20 cellular contexts compared by ENCODE assay signal in genomic region chr18:23126352-23127056, GRCh38. TPM values are rescaled to one million over a fixed set of nuclear protein-coding genes. Genes with fewer than 3 reads are reported as not detected.
DNase-seq lines count a peak whose midpoint lies in the region; FAIRE-seq and TF ChIP-seq lines count a peak whose summit lies in the region.
"Had no signal": no experiment of that assay in that cellular context is flagged by ENCODE, and none has a peak within 500 bp of the region (broad histone marks: within the 10 kb centered on the region; RNA-seq: fewer than 3 reads in every experiment).

No MANE protein-coding gene starts in this region.

- POLR2A ChIA-PET in HEK293 (lab: Yijun Ruan, JAX): interaction anchor here (0.7 to 0.9 kb wide), 2 partner anchors 9 to 48 kb away, joined by 3 to 4 read pairs; partner anchors contain the start of gene CABLES1

- intact Hi-C loops in dendritic cell treated with granulocyte-macrophage colony-stimulating factor and Interleukin-4, amounts not matched to agents 40 ng/mL and 50 ng/mL, for 4 days (cut with micrococcal nuclease): no loop called here
- intact Hi-C loops in posterior vena cava (cut with DNase I): no loop called here

- 0 out of 2 replicates have a peak, but pooled peaks have one; percentile 7 for TF ChIP-seq CTCF in HEK293 (tag by site-specific recombination; IDR thresholded peaks at IDR 0.05)

- FAIRE-seq in frontal cortex (lab: Jason Lieb, UNC): no peak
- FAIRE-seq: GM12878, TTC549 had no signal

- H3K4me1 Mint-ChIP-seq in dendritic cell treated with granulocyte-macrophage colony-stimulating factor and Interleukin-4, amounts not matched to agents 40 ng/mL and 50 ng/mL, for 4 days (ENCODE audit: low read depth): peaks cover 36% of the 10 kb centered on the region
- H3K4me1 Mint-ChIP-seq: activated naive CD8-positive, alpha-beta T cell treated with anti-CD3 and anti-CD28 coated beads, Interleukin-2, amount 10 ng/mL, durations not matched to agents 7 days and 5 days had no signal

- no peaks in the 10 kb centered on the region for H3K4me1 ChIP-seq in HEK293 (ENCODE audit: control insufficient read depth, insufficient read depth, low read length)
- H3K4me1 ChIP-seq: breast epithelium, gastroesophageal sphincter, neural progenitor cell, right atrium auricular region, SJSA1 had no signal

- H3K36me3 Mint-ChIP-seq in dendritic cell treated with granulocyte-macrophage colony-stimulating factor and Interleukin-4, amounts not matched to agents 40 ng/mL and 50 ng/mL, for 4 days (ENCODE audit: low read depth): no peaks in the 10 kb centered on the region
- H3K36me3 Mint-ChIP-seq: activated naive CD8-positive, alpha-beta T cell treated with anti-CD3 and anti-CD28 coated beads, Interleukin-2, amount 10 ng/mL, durations not matched to agents 7 days and 5 days had no signal

- no peaks in the 10 kb centered on the region for H3K9me3 ChIP-seq in HEK293 (ENCODE audit: control insufficient read depth, insufficient read depth, low read depth, low read length)
- H3K9me3 ChIP-seq: breast epithelium, gastroesophageal sphincter, right atrium auricular region, SJSA1 had no signal

- no peak overlapping the region for H3K4me3 Mint-ChIP-seq in dendritic cell treated with granulocyte-macrophage colony-stimulating factor and Interleukin-4, amounts not matched to agents 40 ng/mL and 50 ng/mL, for 4 days
- H3K4me3 Mint-ChIP-seq: activated naive CD8-positive, alpha-beta T cell treated with anti-CD3 and anti-CD28 coated beads, Interleukin-2, amount 10 ng/mL, durations not matched to agents 7 days and 5 days; activated T-cell treated with anti-CD3 and anti-CD28 coated beads, Interleukin-2, amount 50 U/mL, for 24 hours; CD4-positive, alpha-beta T cell; effector memory CD8-positive, alpha-beta T cell; neural progenitor cell had no signal

- H3K27ac ChIP-seq in HEK293 (ENCODE audit: extremely low read depth, low read depth, low read length): no peak overlapping the region
- H3K27ac ChIP-seq: breast epithelium, gastroesophageal sphincter, neural progenitor cell, right atrium auricular region, SJSA1 had no signal

- no peaks in the 10 kb centered on the region for H3K36me3 ChIP-seq in HEK293 (ENCODE audit: control insufficient read depth in 2 of 2, insufficient read depth in 1 of 2, low read length in 2 of 2)
- H3K36me3 ChIP-seq: breast epithelium, gastroesophageal sphincter, neural progenitor cell, right atrium auricular region, SJSA1 had no signal

- CTCF ChIA-PET in HEK293 (lab: Yijun Ruan, JAX): interaction anchor here (0.5 to 1.2 kb wide), 4 partner anchors 15 to 285 kb away, joined by 3 to 5 read pairs (median 4); no protein-coding TSS in a partner anchor

- H3K27me3 Mint-ChIP-seq in dendritic cell treated with granulocyte-macrophage colony-stimulating factor and Interleukin-4, amounts not matched to agents 40 ng/mL and 50 ng/mL, for 4 days: peaks cover 8% of the 10 kb centered on the region

- peak; percentile 28 for DNase-seq in NCI-H2081 treated with DMSO at 0.1 percent for 48 hours (lab: John Stamatoyannopoulos, UW)
- DNase-seq in posterior vena cava (ENCODE audit: low spot score): peak; percentile 35
- no peak for DNase-seq in DMS53 (lab: John Stamatoyannopoulos, UW)
- no peak for DNase-seq in HPDE6-E6E7 (ENCODE audit: extremely low spot score)
- no peak for DNase-seq in frontal cortex (ENCODE audit: low spot score in 2 of 2)
- DNase-seq: activated naive CD8-positive, alpha-beta T cell treated with anti-CD3 and anti-CD28 coated beads, Interleukin-2, amount 10 ng/mL, durations not matched to agents 7 days and 5 days; activated T-cell treated with anti-CD3 and anti-CD28 coated beads, Interleukin-2, amount 50 U/mL, for 24 hours; CD4-positive, alpha-beta T cell; effector memory CD8-positive, alpha-beta T cell; mesendoderm; stimulated activated CD4-positive, alpha-beta T cell treated with anti-CD3 and anti-CD28 coated beads, Interleukin-2, amount 100 ng/mL, for 48 hours had no signal

- H3K4me3 ChIP-seq in HEK293 (ENCODE audit: low read depth, low read length): no peak overlapping the region
- H3K4me3 ChIP-seq: breast epithelium, gastroesophageal sphincter, GM12878, neural progenitor cell, right atrium auricular region, SJSA1 had no signal

- peak overlapping the region; percentile 31 for H3K27ac Mint-ChIP-seq in dendritic cell treated with granulocyte-macrophage colony-stimulating factor and Interleukin-4, amounts not matched to agents 40 ng/mL and 50 ng/mL, for 4 days
- H3K27ac Mint-ChIP-seq: activated naive CD8-positive, alpha-beta T cell treated with anti-CD3 and anti-CD28 coated beads, Interleukin-2, amount 10 ng/mL, durations not matched to agents 7 days and 5 days; activated T-cell treated with anti-CD3 and anti-CD28 coated beads, Interleukin-2, amount 50 U/mL, for 24 hours; CD4-positive, alpha-beta T cell; effector memory CD8-positive, alpha-beta T cell; neural progenitor cell had no signal

- H3K9me3 Mint-ChIP-seq in dendritic cell treated with granulocyte-macrophage colony-stimulating factor and Interleukin-4, amounts not matched to agents 40 ng/mL and 50 ng/mL, for 4 days: no peaks in the 10 kb centered on the region
- H3K9me3 Mint-ChIP-seq: activated naive CD8-positive, alpha-beta T cell treated with anti-CD3 and anti-CD28 coated beads, Interleukin-2, amount 10 ng/mL, durations not matched to agents 7 days and 5 days; activated T-cell treated with anti-CD3 and anti-CD28 coated beads, Interleukin-2, amount 50 U/mL, for 24 hours; CD4-positive, alpha-beta T cell; effector memory CD8-positive, alpha-beta T cell had no signal

TF ChIP-seq in HEK293, 187 proteins besides CTCF, POLR2A, EP300 and RAD21:
- TF ChIP-seq ZNF768 (tag by site-specific recombination; IDR thresholded peaks at IDR 0.05): no peak
- TF ChIP-seq ZNF335 (tag by site-specific recombination; conservative IDR thresholded peaks at IDR 0.05): peak; percentile 66
- TF ChIP-seq ZNF76 (tag by site-specific recombination; IDR thresholded peaks at IDR 0.05; ENCODE audit: borderline replicate concordance, low read depth): no peak
- no peak for TF ChIP-seq ZNF585B (tag by site-specific recombination; IDR thresholded peaks at IDR 0.05)
- peak; percentile 46 for TF ChIP-seq ZFHX2 (tag by site-specific recombination; conservative IDR thresholded peaks at IDR 0.05)
- no peak for TF ChIP-seq OSR2 (tag by site-specific recombination; IDR thresholded peaks at IDR 0.05)
- TF ChIP-seq KLF7 (tag by site-specific recombination; IDR thresholded peaks at IDR 0.05; ENCODE audit: borderline replicate concordance): no peak
- TF ChIP-seq ZNF658 (tag by site-specific recombination; IDR thresholded peaks at IDR 0.05): no peak
- no peak for TF ChIP-seq ZNF302 (tag by site-specific recombination; IDR thresholded peaks at IDR 0.05; ENCODE audit: low read depth)
- no peak for TF ChIP-seq ZNF221 (tag by site-specific recombination; IDR thresholded peaks at IDR 0.05; ENCODE audit: borderline replicate concordance)
- TF ChIP-seq ZNF23 (tag by site-specific recombination; IDR thresholded peaks at IDR 0.05; ENCODE audit: borderline replicate concordance): no peak
- TF ChIP-seq SP7 (tag by site-specific recombination; IDR thresholded peaks at IDR 0.05): peak; percentile 57
- TF ChIP-seq GFI1B (tag by site-specific recombination; IDR thresholded peaks at IDR 0.05): no peak

RNA-seq across cellular contexts. Expression of gene CABLES1, which starts 8.8 kb away (rescaled TPM):
- total RNA-seq in posterior vena cava (10 to 100 TPM in 1 of 2 donors, 1 to 10 TPM in 1; 9.3 to 10.8 TPM), frontal cortex (4.9 TPM)
- total RNA-seq: CD4-positive, alpha-beta T cell had no signal

Comparison
In these comparisons a context has a peak if more than half of its experiments do, and no peak if none do; other contexts are left out.
1. DNase-seq: peak in NCI-H2081 treated with DMSO at 0.1 percent for 48 hours (single experiment) and posterior vena cava (single experiment); none in DMS53 (single experiment), HPDE6-E6E7 (single experiment) and frontal cortex (0 of 2).